Comparison of ENCODE assay signal across 8 cellular contexts in the genomic region with DNA sequence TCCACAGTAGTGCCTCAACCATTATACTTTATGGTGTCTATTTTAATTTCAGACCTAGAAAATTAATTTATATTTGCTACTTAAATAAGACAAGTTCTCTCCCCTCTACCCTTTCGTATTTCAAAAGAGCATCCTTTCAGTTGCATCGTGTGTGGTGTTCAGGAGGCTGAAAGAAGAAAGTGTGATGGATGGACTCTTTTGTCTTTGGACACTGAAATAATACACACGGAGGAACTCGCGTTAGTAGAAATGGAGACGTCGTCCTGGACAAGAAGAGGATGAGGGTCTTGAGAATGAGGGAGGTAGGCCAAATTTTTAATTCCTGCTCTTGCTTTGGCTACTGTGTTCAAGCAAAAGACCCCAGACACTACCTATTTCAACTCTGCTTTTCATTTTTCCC. TPM values are rescaled to one million over a fixed set of nuclear protein-coding genes. Genes with fewer than 3 reads are reported as not detected.
DNase-seq lines count a peak whose midpoint lies in the region; ATAC-seq and TF ChIP-seq lines count a peak whose summit lies in the region.

No MANE protein-coding gene starts in this region.

- peaks cover 45% of the 10 kb centered on the region for H3K4me1 Mint-ChIP-seq in activated T-cell treated with anti-CD3 and anti-CD28 coated beads, Interleukin-2, amount 50 U/mL, for 24 hours (ENCODE audit: low read depth)
- H3K4me1 Mint-ChIP-seq in activated T-helper 2 cell treated with anti-CD3 and anti-CD28 coated beads, Interferon-gamma antibody, Interleukin-2, Interleukin-4, amounts not matched to agents 10 μg/mL and 5 μg/mL and 100 μg/mL, durations not matched to agents 14 hours and 24 hours and 36 hours (ENCODE audit: low read depth): peaks cover 42% of the 10 kb centered on the region

- H3K27me3 Mint-ChIP-seq in activated T-cell treated with anti-CD3 and anti-CD28 coated beads, Interleukin-2, amount 50 U/mL, for 24 hours: no peaks in the 10 kb centered on the region
- peaks cover 2% of the 10 kb centered on the region for H3K27me3 Mint-ChIP-seq in activated T-helper 2 cell treated with anti-CD3 and anti-CD28 coated beads, Interferon-gamma antibody, Interleukin-2, Interleukin-4, amounts not matched to agents 10 μg/mL and 5 μg/mL and 100 μg/mL, durations not matched to agents 14 hours and 24 hours and 36 hours (ENCODE audit: low read depth)

- TF ChIP-seq POLR2A in thyroid gland (IDR thresholded peaks at IDR 0.05): no peak

- no peaks in the 10 kb centered on the region for H3K9me3 Mint-ChIP-seq in activated T-cell treated with anti-CD3 and anti-CD28 coated beads, Interleukin-2, amount 50 U/mL, for 24 hours
- H3K9me3 Mint-ChIP-seq in activated T-helper 2 cell treated with anti-CD3 and anti-CD28 coated beads, Interferon-gamma antibody, Interleukin-2, Interleukin-4, amounts not matched to agents 10 μg/mL and 5 μg/mL and 100 μg/mL, durations not matched to agents 14 hours and 24 hours and 36 hours: peaks cover 9% of the 10 kb centered on the region

- no peaks in the 10 kb centered on the region for H3K36me3 ChIP-seq in left lung
- H3K36me3 ChIP-seq in thyroid gland: no peaks in the 10 kb centered on the region

- H3K4me1 ChIP-seq in left lung: peaks cover 5 to 40% of the 10 kb centered on the region in 2 donors
- H3K4me1 ChIP-seq in thyroid gland: peaks cover 14 to 36% of the 10 kb centered on the region in 2 donors

- DNase-seq in activated T-cell treated with anti-CD3 and anti-CD28 coated beads, Interleukin-2, amount 50 U/mL, for 24 hours: no peak
- no peak for DNase-seq in activated T-cell treated with anti-CD3 and anti-CD28 coated beads, Interleukin-2, amount 50 U/mL, for 1 hour
- DNase-seq in activated T-helper 2 cell treated with anti-CD3 and anti-CD28 coated beads, Interferon-gamma antibody, Interleukin-2, Interleukin-4, amounts not matched to agents 10 μg/mL and 5 μg/mL and 100 μg/mL, durations not matched to agents 14 hours and 24 hours and 36 hours (ENCODE audit: low spot score): no peak
- DNase-seq in left lung: no peak
- DNase-seq in thyroid gland: no peak
- DNase-seq in activated gamma-delta T cell treated with Interleukin-2 at 50 U/mL for 16 hours: no peak
- DNase-seq in stimulated activated CD4-positive, alpha-beta T cell treated with anti-CD3 and anti-CD28 coated beads, Interleukin-15, amount 100 ng/mL, for 24 hours: no peak

- H3K4me3 ChIP-seq in left lung (peak overlapping the region; percentile 75 to 95), thyroid gland (replicated peaks in 1 of 3) (peak overlapping the region; percentile 43 to 81 (median 56))

- H3K4me3 Mint-ChIP-seq in activated T-cell treated with anti-CD3 and anti-CD28 coated beads, Interleukin-2, amount 50 U/mL, for 24 hours: no peak overlapping the region
- H3K4me3 Mint-ChIP-seq in activated T-helper 2 cell treated with anti-CD3 and anti-CD28 coated beads, Interferon-gamma antibody, Interleukin-2, Interleukin-4, amounts not matched to agents 10 μg/mL and 5 μg/mL and 100 μg/mL, durations not matched to agents 14 hours and 24 hours and 36 hours (ENCODE audit: low read depth): peak overlapping the region; percentile 90

- H3K27ac ChIP-seq in left lung (peak overlapping the region in 1 of 2 donors; percentile 90), thyroid gland (peak overlapping the region in 1 of 3 donors; percentile 90)

- H3K9me3 ChIP-seq in left lung (no peaks in the 10 kb centered on the region), thyroid gland (no peaks in the 10 kb centered on the region)

- H3K27ac Mint-ChIP-seq in activated T-cell treated with anti-CD3 and anti-CD28 coated beads, Interleukin-2, amount 50 U/mL, for 24 hours: peak overlapping the region; percentile 91
- H3K27ac Mint-ChIP-seq in activated T-helper 2 cell treated with anti-CD3 and anti-CD28 coated beads, Interferon-gamma antibody, Interleukin-2, Interleukin-4, amounts not matched to agents 10 μg/mL and 5 μg/mL and 100 μg/mL, durations not matched to agents 14 hours and 24 hours and 36 hours: peak overlapping the region; percentile 89

- TF ChIP-seq CTCF in left lung (IDR thresholded peaks at IDR 0.05) (no peak), thyroid gland (IDR thresholded peaks at IDR 0.05) (no peak)

- H3K27me3 ChIP-seq in left lung (no peaks in the 10 kb centered on the region), thyroid gland (no peaks in the 10 kb centered on the region)

- WGBS in thyroid gland, 2 donors: 43 to 49% methylated on average over 7 of the region's 7 CpGs

- peaks cover 32% of the 10 kb centered on the region for H3K36me3 Mint-ChIP-seq in activated T-cell treated with anti-CD3 and anti-CD28 coated beads, Interleukin-2, amount 50 U/mL, for 24 hours (ENCODE audit: low read depth)
- peaks cover 30% of the 10 kb centered on the region for H3K36me3 Mint-ChIP-seq in activated T-helper 2 cell treated with anti-CD3 and anti-CD28 coated beads, Interferon-gamma antibody, Interleukin-2, Interleukin-4, amounts not matched to agents 10 μg/mL and 5 μg/mL and 100 μg/mL, durations not matched to agents 14 hours and 24 hours and 36 hours (ENCODE audit: low read depth)

- ATAC-seq in left lung (no peak), GM18867 (IDR thresholded peaks at IDR 0.05; ENCODE audit: unreplicated experiment) (no peak)

- intact Hi-C loops in activated T-helper 2 cell treated with anti-CD3 and anti-CD28 coated beads, Interferon-gamma antibody, Interleukin-2, Interleukin-4, amounts not matched to agents 10 μg/mL and 5 μg/mL and 100 μg/mL, durations not matched to agents 14 hours and 24 hours and 36 hours (cut with micrococcal nuclease): loop anchor here (5.0 kb wide), 1 partner anchor 74 kb away; no protein-coding TSS in a partner anchor
- intact Hi-C loops in left lung (cut with DNase I) (no loop called here), thyroid gland (cut with DNase I) (no loop called here)

RNA-seq across cellular contexts. Expression of a gene that starts 0.9 kb away (rescaled TPM):
- 28.0 and 29.0 TPM in 2 replicates for total RNA-seq in activated T-helper 2 cell treated with anti-CD3 and anti-CD28 coated beads, Interferon-gamma antibody, Interleukin-2, Interleukin-4, amounts not matched to agents 10 μg/mL and 5 μg/mL and 100 μg/mL, durations not matched to agents 14 hours and 24 hours and 36 hours
- 10 to 100 TPM; 12.7 to 15.9 TPM for total RNA-seq in left lung
- total RNA-seq in thyroid gland: 10 to 100 TPM; 20.9 to 33.3 (median 28.8) TPM

RNA-seq across cellular contexts. Expression of a gene that starts 1.2 kb away (rescaled TPM):
- 0.41 and 0.57 TPM in 2 replicates for total RNA-seq in activated T-helper 2 cell treated with anti-CD3 and anti-CD28 coated beads, Interferon-gamma antibody, Interleukin-2, Interleukin-4, amounts not matched to agents 10 μg/mL and 5 μg/mL and 100 μg/mL, durations not matched to agents 14 hours and 24 hours and 36 hours
- total RNA-seq in left lung (1 to 10 TPM; 1.7 to 2.2 TPM), thyroid gland (1 to 10 TPM; 4.8 to 9.5 (median 7.3) TPM)

RNA-seq across cellular contexts. Expression of a gene that starts 47.4 kb away (rescaled TPM):
- total RNA-seq in activated T-helper 2 cell treated with anti-CD3 and anti-CD28 coated beads, Interferon-gamma antibody, Interleukin-2, Interleukin-4, amounts not matched to agents 10 μg/mL and 5 μg/mL and 100 μg/mL, durations not matched to agents 14 hours and 24 hours and 36 hours: 0.23 and 0.25 TPM in 2 replicates
- under 1 TPM; 0.26 to 0.45 TPM for total RNA-seq in left lung
- total RNA-seq in thyroid gland: under 1 TPM in 2 of 4 donors, not detected in 2; 0.22 to 0.67 TPM

RNA-seq across cellular contexts. Expression of a gene that starts 55.1 kb away (rescaled TPM):
- total RNA-seq in activated T-helper 2 cell treated with anti-CD3 and anti-CD28 coated beads, Interferon-gamma antibody, Interleukin-2, Interleukin-4, amounts not matched to agents 10 μg/mL and 5 μg/mL and 100 μg/mL, durations not matched to agents 14 hours and 24 hours and 36 hours: 11.7 and 12.6 TPM in 2 replicates
- total RNA-seq in left lung (10 to 100 TPM; 11.6 to 13.6 TPM), thyroid gland (10 to 100 TPM; 18.0 to 50.1 (median 35.6) TPM)

RNA-seq across cellular contexts. Expression of a gene that starts 55.3 kb away (rescaled TPM):
- total RNA-seq in activated T-helper 2 cell treated with anti-CD3 and anti-CD28 coated beads, Interferon-gamma antibody, Interleukin-2, Interleukin-4, amounts not matched to agents 10 μg/mL and 5 μg/mL and 100 μg/mL, durations not matched to agents 14 hours and 24 hours and 36 hours: 23.4 and 27.7 TPM in 2 replicates
- total RNA-seq in left lung: 10 to 100 TPM; 29.3 to 32.8 TPM
- 10 to 100 TPM; 19.1 to 36.4 (median 25.7) TPM for total RNA-seq in thyroid gland
